Comparison of ENCODE assay signal across 10 cellular contexts in genomic region chr20:41167481-41168253, GRCh38. TPM values are rescaled to one million over a fixed set of nuclear protein-coding genes. Genes with fewer than 3 reads are reported as not detected.
DNase-seq lines count a peak whose midpoint lies in the region; ATAC-seq and TF ChIP-seq lines count a peak whose summit lies in the region.
"Had no signal": no experiment of that assay in that cellular context is flagged by ENCODE, and none has a peak within 500 bp of the region (broad histone marks: within the 10 kb centered on the region; RNA-seq: fewer than 3 reads in every experiment).

No MANE protein-coding gene starts in this region.

- TF ChIP-seq CTCF in activated CD8-positive, alpha-beta T cell treated with anti-CD3 and anti-CD28 coated beads for 36 hours (IDR thresholded peaks at IDR 0.05): no peak
- TF ChIP-seq CTCF in neural progenitor cell (IDR thresholded peaks at IDR 0.05): no peak

- H4K20me1 ChIP-seq in neural progenitor cell (ENCODE audit: low read depth): peaks cover 13% of the 10 kb centered on the region

- H3K4me2 ChIP-seq in neural progenitor cell: no peak overlapping the region

- no peaks in the 10 kb centered on the region for H3K9me3 ChIP-seq in neural progenitor cell (ENCODE audit: low read depth)

- no peaks in the 10 kb centered on the region for H3K27me3 Mint-ChIP-seq in T-helper 1 cell treated with Interleukin-12 subunit alpha and Interleukin-12 subunit beta and Interleukin-4 antibody, amounts not matched to agents 30 μg/mL and 1 μg/mL, for 36 hours (ENCODE audit: low read depth)
- no peaks in the 10 kb centered on the region for H3K27me3 Mint-ChIP-seq in activated CD8-positive, alpha-beta T cell treated with anti-CD3 and anti-CD28 coated beads for 36 hours
- H3K27me3 Mint-ChIP-seq in neural progenitor cell (ENCODE audit: insufficient read depth, low read depth): peaks cover 5% of the 10 kb centered on the region
- H3K27me3 Mint-ChIP-seq: memory B cell had no signal

- POLR2A ChIA-PET in activated CD8-positive, alpha-beta T cell treated with anti-CD3 and anti-CD28 coated beads for 36 hours (lab: Charles Lee): interaction anchor here (0.8 to 3.7 kb wide), 9 partner anchors 9 to 173 kb away, joined by 3 to 40 read pairs (median 4); partner anchors contain the start of genes LPIN3 and PLCG1

- no peaks in the 10 kb centered on the region for H3K79me2 ChIP-seq in neural progenitor cell (ENCODE audit: low read depth)

- H3K4me1 ChIP-seq in neural progenitor cell: no peaks in the 10 kb centered on the region

- no peak overlapping the region for H3K4me3 Mint-ChIP-seq in T-helper 1 cell treated with Interleukin-12 subunit alpha and Interleukin-12 subunit beta and Interleukin-4 antibody, amounts not matched to agents 30 μg/mL and 1 μg/mL, for 36 hours
- no peak overlapping the region for H3K4me3 Mint-ChIP-seq in activated CD8-positive, alpha-beta T cell treated with anti-CD3 and anti-CD28 coated beads for 36 hours
- no peak overlapping the region for H3K4me3 Mint-ChIP-seq in neural progenitor cell
- H3K4me3 Mint-ChIP-seq: memory B cell had no signal

- CTCF ChIA-PET in activated CD8-positive, alpha-beta T cell treated with anti-CD3 and anti-CD28 coated beads for 36 hours (lab: Charles Lee): interaction anchor here (1.0 to 6.6 kb wide), 2 partner anchors 33 to 72 kb away, joined by 3 to 29 read pairs; no protein-coding TSS in a partner anchor

- H3K9me3 Mint-ChIP-seq in T-helper 1 cell treated with Interleukin-12 subunit alpha and Interleukin-12 subunit beta and Interleukin-4 antibody, amounts not matched to agents 30 μg/mL and 1 μg/mL, for 36 hours: no peaks in the 10 kb centered on the region
- no peaks in the 10 kb centered on the region for H3K9me3 Mint-ChIP-seq in activated CD8-positive, alpha-beta T cell treated with anti-CD3 and anti-CD28 coated beads for 36 hours
- no peaks in the 10 kb centered on the region for H3K9me3 Mint-ChIP-seq in neural progenitor cell
- H3K9me3 Mint-ChIP-seq: memory B cell had no signal

- no peak overlapping the region for H3K27ac ChIP-seq in neural progenitor cell

- no peak for DNase-seq in T-helper 1 cell
- no peak for DNase-seq in activated CD8-positive, alpha-beta T cell treated with anti-CD3 and anti-CD28 coated beads for 36 hours
- no peak for DNase-seq in neural progenitor cell (ENCODE audit: low spot score)
- DNase-seq in effector CD4-positive, alpha-beta T cell: no peak
- DNase-seq in cortex of kidney (lab: John Stamatoyannopoulos, UW): no peak
- DNase-seq in iPS-NIHi7 (ENCODE audit: extremely low spot score): no peak
- DNase-seq: NCI-H1436 had no signal

- H3K9ac ChIP-seq in neural progenitor cell: no peak overlapping the region

- ATAC-seq in GM21576 (IDR thresholded peaks at IDR 0.05; ENCODE audit: unreplicated experiment): peak; percentile 48
- ATAC-seq in activated CD8-positive, alpha-beta T cell treated with anti-CD3 and anti-CD28 coated beads for 36 hours: no peak

- H3K27ac Mint-ChIP-seq in T-helper 1 cell treated with Interleukin-12 subunit alpha and Interleukin-12 subunit beta and Interleukin-4 antibody, amounts not matched to agents 30 μg/mL and 1 μg/mL, for 36 hours: peak overlapping the region; percentile 68
- peak overlapping the region; percentile 67 for H3K27ac Mint-ChIP-seq in activated CD8-positive, alpha-beta T cell treated with anti-CD3 and anti-CD28 coated beads for 36 hours
- peak overlapping the region; percentile 46 for H3K27ac Mint-ChIP-seq in neural progenitor cell
- H3K27ac Mint-ChIP-seq: memory B cell had no signal

- H3K27me3 ChIP-seq in neural progenitor cell: no peaks in the 10 kb centered on the region

- H3F3A ChIP-seq in neural progenitor cell (ENCODE audit: low read depth): peaks cover 21% of the 10 kb centered on the region

- H3K36me3 ChIP-seq in neural progenitor cell: no peaks in the 10 kb centered on the region

- H3K4me1 Mint-ChIP-seq in T-helper 1 cell treated with Interleukin-12 subunit alpha and Interleukin-12 subunit beta and Interleukin-4 antibody, amounts not matched to agents 30 μg/mL and 1 μg/mL, for 36 hours (ENCODE audit: low read depth): peaks cover 24% of the 10 kb centered on the region
- peaks cover 62% of the 10 kb centered on the region for H3K4me1 Mint-ChIP-seq in activated CD8-positive, alpha-beta T cell treated with anti-CD3 and anti-CD28 coated beads for 36 hours (ENCODE audit: low read depth)
- H3K4me1 Mint-ChIP-seq in neural progenitor cell: no peaks in the 10 kb centered on the region

- H3K36me3 Mint-ChIP-seq in T-helper 1 cell treated with Interleukin-12 subunit alpha and Interleukin-12 subunit beta and Interleukin-4 antibody, amounts not matched to agents 30 μg/mL and 1 μg/mL, for 36 hours (ENCODE audit: low read depth): peaks cover 78% of the 10 kb centered on the region
- H3K36me3 Mint-ChIP-seq in activated CD8-positive, alpha-beta T cell treated with anti-CD3 and anti-CD28 coated beads for 36 hours (ENCODE audit: low read depth): peaks cover 81% of the 10 kb centered on the region
- H3K36me3 Mint-ChIP-seq in neural progenitor cell: peaks cover 52% of the 10 kb centered on the region

- intact Hi-C loops in activated CD8-positive, alpha-beta T cell treated with anti-CD3 and anti-CD28 coated beads for 36 hours (cut with micrococcal nuclease): no loop called here

- H2AFZ ChIP-seq in neural progenitor cell (replicated peaks): no peak overlapping the region

- H3K4me3 ChIP-seq in neural progenitor cell: no peak overlapping the region

RNA-seq across cellular contexts. Expression of gene PLCG1, which starts 30.3 kb away (rescaled TPM):
- 100 to 1,000 TPM; 259 to 260 TPM for total RNA-seq in activated CD8-positive, alpha-beta T cell treated with anti-CD3 and anti-CD28 coated beads for 36 hours
- 146 and 265 TPM in 2 replicates for total RNA-seq in neural progenitor cell (ENCODE audit: low replicate concordance)
